Comparison of ENCODE assay signal across 14 cellular contexts in genomic region chr9:117494401-117495130, GRCh38.
DNase-seq lines count a peak whose midpoint lies in the region; ATAC-seq, FAIRE-seq and TF ChIP-seq lines count a peak whose summit lies in the region.
"Had no signal": no experiment of that assay in that cellular context is flagged by ENCODE, and none has a peak within 500 bp of the region (broad histone marks: within the 10 kb centered on the region; RNA-seq: fewer than 3 reads in every experiment).

No MANE protein-coding gene starts in this region.

- H3K27me3 Mint-ChIP-seq in astrocyte (ENCODE audit: low read depth, unreplicated experiment), result peaks cover 6% of the 10 kb centered on the region
- H3K27me3 Mint-ChIP-seq: activated CD4-positive, alpha-beta T cell treated with anti-CD3 and anti-CD28 coated beads, Interleukin-2, amount 10 ng/mL, durations not matched to agents 24 days and 14 days; activated naive CD4-positive, alpha-beta T cell treated with anti-CD3 and anti-CD28 coated beads, Interleukin-2, amount 10 ng/mL, durations not matched to agents 7 days and 5 days had no signal

- H3K9me3 ChIP-seq in astrocyte (ENCODE audit: insufficient read depth, low read depth, low read length), result no peaks in the 10 kb centered on the region
- H3K9me3 ChIP-seq in HepG2 (ENCODE audit: low read length), result no peaks in the 10 kb centered on the region
- H3K9me3 ChIP-seq in OCI-LY7 (ENCODE audit: low read length), result no peaks in the 10 kb centered on the region
- H3K9me3 ChIP-seq: HAP-1 had no signal

- H3K4me1 ChIP-seq in astrocyte (ENCODE audit: insufficient read depth, low read length) (no peaks in the 10 kb centered on the region), HepG2 (ENCODE audit: insufficient read depth, low read length) (peaks cover 34% of the 10 kb centered on the region), OCI-LY7 (ENCODE audit: insufficient read depth, low read length, poor library complexity, severe bottlenecking) (no peaks in the 10 kb centered on the region)
- H3K4me1 ChIP-seq: HAP-1 had no signal

- CTCF ChIA-PET in HepG2 (lab: Yijun Ruan, JAX; ENCODE audit: low intra/inter-chr PET ratio, low total read pairs), result no interaction called here
- CTCF ChIA-PET in OCI-LY7 (lab: Charles Lee; ENCODE audit: unreplicated experiment), result no interaction called here
- CTCF ChIA-PET in HEK293T (lab: Yijun Ruan, JAX), result no interaction called here

- TF ChIP-seq CTCF in D721Med (IDR thresholded peaks at IDR 0.05; ENCODE audit: insufficient read depth, missing control alignments) (no peak), astrocyte (IDR thresholded peaks at IDR 0.05; ENCODE audit: insufficient read depth, low read depth, low read length) (no peak), HepG2 (CRISPR knock-in tag; IDR thresholded peaks at IDR 0.05) (no peak), OCI-LY7 (conservative IDR thresholded peaks at IDR 0.05; ENCODE audit: low read length) (no peak)

- FAIRE-seq in D721Med (lab: Jason Lieb, UNC) (peak; percentile 11), astrocyte (lab: Jason Lieb, UNC) (no peak), HepG2 (lab: Jason Lieb, UNC) (no peak)

- H3K4me3 ChIP-seq in astrocyte (ENCODE audit: insufficient read depth, low read depth, low read length), result no peak overlapping the region
- peak overlapping the region in 1 of 3 experiments; percentile 10; a peak in 1 of 6 replicates for H3K4me3 ChIP-seq in HepG2 (replicated peaks in 1 of 3; ENCODE audit: insufficient read depth in 1 of 3, low read depth in 2 of 3, low read length in 3 of 3)
- no peak overlapping the region for H3K4me3 ChIP-seq in OCI-LY7 (ENCODE audit: low read depth, low read length, poor library complexity, severe bottlenecking)
- H3K4me3 ChIP-seq: HAP-1 had no signal

- POLR2A ChIA-PET in HepG2 (lab: Yijun Ruan, JAX) (no interaction called here), OCI-LY7 (lab: Charles Lee) (interaction anchor here (0.6 to 1.1 kb wide), 5 partner anchors 8 to 1986 kb away, joined by 3 to 7 read pairs (median 3); no protein-coding TSS in a partner anchor), HEK293T (lab: Yijun Ruan, JAX) (no interaction called here)

- H3K27ac ChIP-seq in astrocyte (ENCODE audit: low read depth, low read length) (no peak overlapping the region), HepG2 (ENCODE audit: extremely low read length, insufficient read depth, low read length) (no peak overlapping the region), OCI-LY7 (ENCODE audit: low read depth, low read length, poor library complexity, severe bottlenecking) (no peak overlapping the region)

- DNase-seq in D721Med (ENCODE audit: insufficient read length, low spot score) (no peak), NCI-H1694 (lab: John Stamatoyannopoulos, UW) (peak; percentile 27), astrocyte (ENCODE audit: low read depth) (no peak), HepG2 (ENCODE audit: low spot score) (no peak), OCI-LY7 (ENCODE audit: low spot score) (no peak), HEK293T (ENCODE audit: extremely low spot score) (no peak), germinal center (ENCODE audit: low spot score) (no peak)
- DNase-seq in effector CD8-positive, alpha-beta T cell (lab: John Stamatoyannopoulos, UW), result no peak
- DNase-seq: activated CD4-positive, alpha-beta T cell treated with anti-CD3 and anti-CD28 coated beads, Interleukin-2, amount 10 ng/mL, durations not matched to agents 24 days and 14 days; activated naive CD4-positive, alpha-beta T cell treated with anti-CD3 and anti-CD28 coated beads, Interleukin-2, amount 10 ng/mL, durations not matched to agents 7 days and 5 days; effector memory CD4-positive, alpha-beta T cell; naive thymus-derived CD8-positive, alpha-beta T cell; stimulated activated CD4-positive, alpha-beta T cell treated with anti-CD3 and anti-CD28 coated beads, Interleukin-15, amount 100 ng/mL, for 24 hours had no signal

- 6% methylated on average over 3 of the region's 3 CpGs for WGBS in HepG2 (ENCODE audit: low lambda C conversion rate)

- no peaks in the 10 kb centered on the region for H3K36me3 ChIP-seq in astrocyte (ENCODE audit: insufficient read depth, low read length)
- H3K36me3 ChIP-seq in HepG2 (replicated peaks in 1 of 2; ENCODE audit: control insufficient read depth in 1 of 2, insufficient read depth in 2 of 2, low read length in 2 of 2), result no peaks in the 10 kb centered on the region
- no peaks in the 10 kb centered on the region for H3K36me3 ChIP-seq in OCI-LY7 (ENCODE audit: insufficient read depth, low read length)
- H3K36me3 ChIP-seq: HAP-1 had no signal

- no peak for TF ChIP-seq EP300 in HepG2 (IDR thresholded peaks at IDR 0.05; ENCODE audit: low read depth in 2 of 2, low read length in 2 of 2)
- no peak for TF ChIP-seq EP300 in HepG2 (CRISPR knock-in tag; IDR thresholded peaks at IDR 0.05; ENCODE audit: borderline replicate concordance)

- in situ Hi-C loops in HepG2 (cut with HindIII; ENCODE audit: extremely low pct_ligation_motif_present, low pct_unique_long_range_greater_than_20kb), result no loop called here

- H3K27me3 ChIP-seq in astrocyte (ENCODE audit: insufficient read depth, low read length) (no peaks in the 10 kb centered on the region), HepG2 (ENCODE audit: control insufficient read depth in 1 of 2, insufficient read depth in 2 of 2, low read length in 2 of 2) (no peaks in the 10 kb centered on the region; a peak in 1 of 5 replicates)

- H3K9me2 ChIP-seq in OCI-LY7 (ENCODE audit: insufficient read depth, low read length), result no peaks in the 10 kb centered on the region

- H3K4me1 Mint-ChIP-seq in astrocyte (ENCODE audit: low read depth, unreplicated experiment), result no peaks in the 10 kb centered on the region
- H3K4me1 Mint-ChIP-seq: activated CD4-positive, alpha-beta T cell treated with anti-CD3 and anti-CD28 coated beads, Interleukin-2, amount 10 ng/mL, durations not matched to agents 24 days and 14 days; activated naive CD4-positive, alpha-beta T cell treated with anti-CD3 and anti-CD28 coated beads, Interleukin-2, amount 10 ng/mL, durations not matched to agents 7 days and 5 days; naive thymus-derived CD8-positive, alpha-beta T cell had no signal

- H3K79me2 ChIP-seq in astrocyte (ENCODE audit: insufficient read depth, low read length) (no peaks in the 10 kb centered on the region), HepG2 (ENCODE audit: insufficient read depth, low read length) (no peaks in the 10 kb centered on the region), OCI-LY7 (ENCODE audit: insufficient read depth, low read depth, low read length) (no peaks in the 10 kb centered on the region)

- H2AFZ ChIP-seq in astrocyte (ENCODE audit: low read depth, low read length), result peak overlapping the region; percentile 37
- H2AFZ ChIP-seq in HepG2 (ENCODE audit: low read length), result no peak overlapping the region
- no peak overlapping the region for H2AFZ ChIP-seq in OCI-LY7 (ENCODE audit: low read length)

- H3K9ac ChIP-seq in astrocyte (ENCODE audit: low read length) (no peak overlapping the region), HepG2 (ENCODE audit: insufficient read depth, low read depth, low read length) (no peak overlapping the region)

- ATAC-seq in HepG2, result no peak
- ATAC-seq: naive thymus-derived CD8-positive, alpha-beta T cell had no signal

- H4K20me1 ChIP-seq in astrocyte (ENCODE audit: insufficient read depth, low read length) (no peaks in the 10 kb centered on the region), HepG2 (ENCODE audit: insufficient read depth, low read length) (no peaks in the 10 kb centered on the region), OCI-LY7 (ENCODE audit: insufficient read depth, low read length) (no peaks in the 10 kb centered on the region)

- intact Hi-C loops in HepG2 (cut with micrococcal nuclease; ENCODE audit: unreplicated experiment), result no loop called here
- intact Hi-C loops in OCI-LY7 (cut with micrococcal nuclease; ENCODE audit: unreplicated experiment), result no loop called here

- TF ChIP-seq POLR2A in HepG2 (IDR thresholded peaks at IDR 0.05; ENCODE audit: insufficient read depth in 1 of 2, low read depth in 2 of 2, low read length in 2 of 2), result no peak

- TF ChIP-seq RAD21 in HepG2 (CRISPR knock-in tag; IDR thresholded peaks at IDR 0.05), result no peak

- BruUV-seq in HepG2 (replicated peaks; lab: Mats Ljungman, UMichigan), result no TSS peak
- no TSS peak for BruUV-seq in OCI-LY7 (replicated peaks; lab: Mats Ljungman, UMichigan)

- H3K4me2 ChIP-seq in astrocyte (ENCODE audit: low read length), result peak overlapping the region; percentile 25
- peak overlapping the region; percentile 25; the same call in 1 of the 2 replicates for H3K4me2 ChIP-seq in HepG2 (ENCODE audit: low read depth, low read length)
- no peak overlapping the region for H3K4me2 ChIP-seq in OCI-LY7 (ENCODE audit: low read length)

- H3K36me3 Mint-ChIP-seq in astrocyte (ENCODE audit: low read depth, unreplicated experiment), result no peaks in the 10 kb centered on the region
- H3K36me3 Mint-ChIP-seq: activated naive CD4-positive, alpha-beta T cell treated with anti-CD3 and anti-CD28 coated beads, Interleukin-2, amount 10 ng/mL, durations not matched to agents 7 days and 5 days had no signal

- no peak overlapping the region for H3K27ac Mint-ChIP-seq in astrocyte (ENCODE audit: unreplicated experiment)
- H3K27ac Mint-ChIP-seq: activated CD4-positive, alpha-beta T cell treated with anti-CD3 and anti-CD28 coated beads, Interleukin-2, amount 10 ng/mL, durations not matched to agents 24 days and 14 days; activated naive CD4-positive, alpha-beta T cell treated with anti-CD3 and anti-CD28 coated beads, Interleukin-2, amount 10 ng/mL, durations not matched to agents 7 days and 5 days; naive thymus-derived CD8-positive, alpha-beta T cell had no signal

- H3K4me3 Mint-ChIP-seq in astrocyte (ENCODE audit: unreplicated experiment), result no peak overlapping the region
- H3K4me3 Mint-ChIP-seq: activated CD4-positive, alpha-beta T cell treated with anti-CD3 and anti-CD28 coated beads, Interleukin-2, amount 10 ng/mL, durations not matched to agents 24 days and 14 days; activated naive CD4-positive, alpha-beta T cell treated with anti-CD3 and anti-CD28 coated beads, Interleukin-2, amount 10 ng/mL, durations not matched to agents 7 days and 5 days; naive thymus-derived CD8-positive, alpha-beta T cell had no signal

- H3K9me3 Mint-ChIP-seq in astrocyte (ENCODE audit: unreplicated experiment), result peaks cover 14% of the 10 kb centered on the region
- H3K9me3 Mint-ChIP-seq: activated CD4-positive, alpha-beta T cell treated with anti-CD3 and anti-CD28 coated beads, Interleukin-2, amount 10 ng/mL, durations not matched to agents 24 days and 14 days; activated naive CD4-positive, alpha-beta T cell treated with anti-CD3 and anti-CD28 coated beads, Interleukin-2, amount 10 ng/mL, durations not matched to agents 7 days and 5 days had no signal

TF ChIP-seq in HEK293T, 16 proteins besides CTCF, POLR2A, EP300 and RAD21 (continues in another document):
- no peak for TF ChIP-seq NFRKB (IDR thresholded peaks at IDR 0.05)
- TF ChIP-seq FOXM1 (IDR thresholded peaks at IDR 0.05; ENCODE audit: borderline replicate concordance), result no peak
- TF ChIP-seq CTBP1 (IDR thresholded peaks at IDR 0.05; ENCODE audit: borderline replicate concordance), result no peak
- TF ChIP-seq ZNF384 (IDR thresholded peaks at IDR 0.05), result no peak
- TF ChIP-seq SP1 (IDR thresholded peaks at IDR 0.05), result no peak
- no peak for TF ChIP-seq FOXK2 (IDR thresholded peaks at IDR 0.05)
- TF ChIP-seq BHLHE40 (IDR thresholded peaks at IDR 0.05; ENCODE audit: borderline replicate concordance), result no peak
- no peak for TF ChIP-seq LEF1 (IDR thresholded peaks at IDR 0.05; ENCODE audit: borderline replicate concordance)
